ENCODE assay signal across 13 cellular contexts in genomic region chr19:32642771-32643170, GRCh38. TPM values are rescaled to one million over a fixed set of nuclear protein-coding genes. Genes with fewer than 3 reads are reported as not detected.
DNase-seq lines count a peak whose midpoint lies in the region; ATAC-seq, FAIRE-seq and TF ChIP-seq lines count a peak whose summit lies in the region.
"Had no signal": no experiment of that assay in that cellular context is flagged by ENCODE, and none has a peak within 500 bp of the region (broad histone marks: within the 10 kb centered on the region; RNA-seq: fewer than 3 reads in every experiment).

No MANE protein-coding gene starts in this region.

- FAIRE-seq in HTR-8/SVneo (lab: Jason Lieb, UNC): no peak

- no peak for TF ChIP-seq CTCF in left ventricle myocardium inferior (IDR thresholded peaks at IDR 0.05; ENCODE audit: borderline replicate concordance)

- H3K4me1 ChIP-seq in left ventricle myocardium inferior: no peaks in the 10 kb centered on the region
- no peaks in the 10 kb centered on the region for H3K4me1 ChIP-seq in SJCRH30
- H3K4me1 ChIP-seq: testis had no signal

- H3K4me3 ChIP-seq in left ventricle myocardium inferior (no peak overlapping the region), SJCRH30 (no peak overlapping the region)
- H3K4me3 ChIP-seq: testis had no signal

- ATAC-seq in Right ventricle myocardium inferior (no peak), GM19035 (IDR thresholded peaks at IDR 0.05; ENCODE audit: unreplicated experiment) (no peak)
- ATAC-seq: left lobe of liver had no signal

- DNase-seq in Right ventricle myocardium inferior (ENCODE audit: missing footprints) (peak; percentile 50), left ventricle myocardium inferior (no peak), NCI-H1105 (lab: John Stamatoyannopoulos, UW) (no peak), SJCRH30 (no peak), HTR-8/SVneo (ENCODE audit: insufficient read length, low spot score) (no peak)
- peak; percentile 52 for DNase-seq in activated naive CD4-positive, alpha-beta T cell treated with anti-CD3 and anti-CD28 coated beads, Interleukin-2, amount 50 U/mL, for 16 hours
- DNase-seq in stimulated activated CD4-positive, alpha-beta T cell treated with anti-CD3 and anti-CD28 coated beads, Interleukin-2, amount 100 ng/mL, for 4 hours (ENCODE audit: low read depth): peak; percentile 44
- DNase-seq: 8988T, EL, SW 1271, testis had no signal

- H3K27ac ChIP-seq in left ventricle myocardium inferior (replicated peaks) (no peak overlapping the region), SJCRH30 (no peak overlapping the region)
- H3K27ac ChIP-seq: testis had no signal

- H3K27me3 ChIP-seq in left ventricle myocardium inferior (ENCODE audit: low read depth) (no peaks in the 10 kb centered on the region), SJCRH30 (no peaks in the 10 kb centered on the region)
- H3K27me3 ChIP-seq: testis had no signal

- intact Hi-C loops in Right ventricle myocardium inferior (cut with DNase I) (no loop called here), left ventricle myocardium inferior (cut with micrococcal nuclease) (no loop called here)

- H3K36me3 ChIP-seq in left ventricle myocardium inferior: peaks cover 88% of the 10 kb centered on the region
- peaks cover 28% of the 10 kb centered on the region for H3K36me3 ChIP-seq in SJCRH30

- H3K9me3 ChIP-seq in left ventricle myocardium inferior (replicated peaks) (no peaks in the 10 kb centered on the region), SJCRH30 (replicated peaks) (no peaks in the 10 kb centered on the region)
- H3K9me3 ChIP-seq: testis had no signal

RNA-seq across cellular contexts. Expression of gene ANKRD27, which starts 32.2 kb away (rescaled TPM):
- total RNA-seq in Right ventricle myocardium inferior (25.9 TPM), left ventricle myocardium inferior (18.0 TPM)
- 32.2 and 33.8 TPM in 2 replicates for total RNA-seq in SJCRH30 (2014; rRNA removed; shearing (Covaris generic))

RNA-seq across cellular contexts. Expression of gene RGS9BP, which starts 32.9 kb away (rescaled TPM):
- total RNA-seq in Right ventricle myocardium inferior (12.5 TPM), left ventricle myocardium inferior (8.6 TPM)
- total RNA-seq in SJCRH30 (2014; rRNA removed; shearing (Covaris generic)): 0.18 and 0.38 TPM in 2 replicates

RNA-seq across cellular contexts. Expression of gene NUDT19, which starts 48.9 kb away (rescaled TPM):
- total RNA-seq in Right ventricle myocardium inferior (23.8 TPM), left ventricle myocardium inferior (22.7 TPM)
- 21.0 and 21.7 TPM in 2 replicates for total RNA-seq in SJCRH30 (2014; rRNA removed; shearing (Covaris generic))

Comparison
In these comparisons a context has a peak if more than half of its experiments do, and no peak if none do; other contexts are left out.
1. DNase-seq: peak in Right ventricle myocardium inferior (single experiment), activated naive CD4-positive, alpha-beta T cell treated with anti-CD3 and anti-CD28 coated beads, Interleukin-2, amount 50 U/mL, for 16 hours (single experiment) and stimulated activated CD4-positive, alpha-beta T cell treated with anti-CD3 and anti-CD28 coated beads, Interleukin-2, amount 100 ng/mL, for 4 hours (single experiment); none in left ventricle myocardium inferior (single experiment), NCI-H1105 (single experiment), SJCRH30 (0 of 2) and HTR-8/SVneo (single experiment).